18 cellular contexts compared by ENCODE assay signal in the genomic region with DNA sequence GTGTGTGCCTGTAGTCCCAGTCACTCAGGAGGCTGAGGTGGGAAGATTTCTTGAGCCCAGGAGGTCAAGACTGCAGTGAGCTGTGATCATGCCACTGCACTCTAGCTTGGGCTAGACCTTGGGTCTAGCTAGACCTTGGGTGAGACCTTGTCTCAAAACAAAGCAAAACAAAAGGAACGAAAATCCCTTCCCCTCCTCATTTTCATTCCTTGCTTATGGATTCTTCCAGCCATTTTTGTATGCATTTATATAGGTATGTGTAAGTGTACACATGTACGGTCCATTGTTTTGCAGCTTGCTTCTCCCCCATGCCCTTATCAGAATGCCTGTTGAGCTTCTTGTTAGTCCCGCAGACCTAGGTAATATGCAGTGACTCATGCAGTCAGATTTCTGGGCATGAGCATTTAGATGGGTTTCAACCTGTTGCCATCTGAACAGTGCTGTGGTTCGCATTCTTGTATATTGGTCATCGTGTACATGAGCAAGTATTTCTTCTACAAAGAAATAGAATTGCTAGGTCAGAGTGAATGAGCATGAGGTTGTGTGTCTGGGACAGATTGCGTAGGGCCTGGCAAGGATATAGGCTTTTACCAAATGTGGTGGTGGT.
A peak's percentile ranks its signal among the peaks of the same experiment; 100 is the strongest.
DNase-seq lines count a peak whose midpoint lies in the region; ATAC-seq and TF ChIP-seq lines count a peak whose summit lies in the region.
"Had no signal": no experiment of that assay in that cellular context is flagged by ENCODE, and none has a peak within 500 bp of the region (broad histone marks: within the 10 kb centered on the region; RNA-seq: fewer than 3 reads in every experiment).

No MANE protein-coding gene starts in this region.

- H3K36me3 Mint-ChIP-seq in progenitor cell of endocrine pancreas (ENCODE audit: insufficient read depth): peaks cover 20% of the 10 kb centered on the region

- intact Hi-C loops in esophagus squamous epithelium (cut with DNase I): no loop called here
- intact Hi-C loops in posterior vena cava (cut with DNase I): no loop called here
- intact Hi-C loops in ovary (cut with DNase I): no loop called here

- DNase-seq in ELR (ENCODE audit: low read depth): peak; percentile 43
- no peak for DNase-seq in esophagus squamous epithelium (lab: John Stamatoyannopoulos, UW)
- no peak for DNase-seq in progenitor cell of endocrine pancreas (ENCODE audit: low spot score, unreplicated experiment)
- no peak for DNase-seq in posterior vena cava (ENCODE audit: low spot score)
- no peak for DNase-seq in ovary
- no peak for DNase-seq in NCI-H1694 treated with DMSO at 0.1 percent for 48 hours (lab: John Stamatoyannopoulos, UW)
- DNase-seq: activated CD4-positive, alpha-beta T cell treated with anti-CD3 and anti-CD28 coated beads for 48 hours; activated naive CD4-positive, alpha-beta T cell treated with anti-CD3 and anti-CD28 coated beads, Interleukin-2, amount 50 U/mL, for 16 hours; H9; NCI-H1694; NCI-H446 treated with DMSO at 0.1 percent for 48 hours; T1000 had no signal

- H3K9me3 ChIP-seq in esophagus squamous epithelium (no peaks in the 10 kb centered on the region), ovary (no peaks in the 10 kb centered on the region), gastroesophageal sphincter (no peaks in the 10 kb centered on the region)

- H3K4me1 Mint-ChIP-seq in progenitor cell of endocrine pancreas (ENCODE audit: low read depth): peaks cover 11% of the 10 kb centered on the region
- H3K4me1 Mint-ChIP-seq: B cell, H9, nephron had no signal

- H3K9me3 Mint-ChIP-seq in progenitor cell of endocrine pancreas (ENCODE audit: low read depth): no peaks in the 10 kb centered on the region
- H3K9me3 Mint-ChIP-seq: H9, nephron had no signal

- H3K4me3 Mint-ChIP-seq in progenitor cell of endocrine pancreas (ENCODE audit: low read depth): no peak overlapping the region
- H3K4me3 Mint-ChIP-seq: B cell, H9, nephron had no signal

- TF ChIP-seq CTCF in esophagus squamous epithelium (IDR thresholded peaks at IDR 0.05) (no peak), progenitor cell of endocrine pancreas (IDR thresholded peaks at IDR 0.05; ENCODE audit: unreplicated experiment) (no peak), ovary (IDR thresholded peaks at IDR 0.05) (no peak), gastroesophageal sphincter (IDR thresholded peaks at IDR 0.05) (no peak)

- TF ChIP-seq EP300 in ovary (IDR thresholded peaks at IDR 0.05) (no peak), gastroesophageal sphincter (IDR thresholded peaks at IDR 0.05) (no peak)

- TF ChIP-seq POLR2A in esophagus squamous epithelium (IDR thresholded peaks at IDR 0.05) (no peak), ovary (IDR thresholded peaks at IDR 0.05) (no peak), gastroesophageal sphincter (IDR thresholded peaks at IDR 0.05) (no peak)

- H3K27ac ChIP-seq in esophagus squamous epithelium (peak overlapping the region in 3 of 4 donors; percentile 36 to 54 (median 44)), ovary (no peak overlapping the region), gastroesophageal sphincter (no peak overlapping the region)
- H3K27ac ChIP-seq: cardiac muscle cell had no signal

- H3K4me1 ChIP-seq in esophagus squamous epithelium (peaks cover 0 to 19% (median 0%) of the 10 kb centered on the region in 3 donors), ovary (ENCODE audit: insufficient read depth) (no peaks in the 10 kb centered on the region), gastroesophageal sphincter (peaks cover 0 to 4% (median 0%) of the 10 kb centered on the region in 3 donors)

- peak; percentile 38; the same call in 2 of the 3 replicates for ATAC-seq in SK-N-SH treated with all-trans-retinoic acid at 6 μM for 48 hours
- ATAC-seq in gastroesophageal sphincter: no peak

- H3K4me3 ChIP-seq in esophagus squamous epithelium (no peak overlapping the region), ovary (no peak overlapping the region), gastroesophageal sphincter (no peak overlapping the region)
- H3K4me3 ChIP-seq: cardiac muscle cell, lung had no signal

- H3K27ac Mint-ChIP-seq in progenitor cell of endocrine pancreas: peak overlapping the region; percentile 16
- H3K27ac Mint-ChIP-seq: B cell, nephron had no signal

- no peaks in the 10 kb centered on the region for H3K27me3 Mint-ChIP-seq in progenitor cell of endocrine pancreas
- H3K27me3 Mint-ChIP-seq: B cell had no signal

- H3K27me3 ChIP-seq in esophagus squamous epithelium (no peaks in the 10 kb centered on the region), ovary (no peaks in the 10 kb centered on the region), gastroesophageal sphincter (no peaks in the 10 kb centered on the region)
- H3K27me3 ChIP-seq: cardiac muscle cell had no signal

- 55 to 70% methylated on average over 6 of the region's 6 CpGs for WGBS in esophagus squamous epithelium, 2 donors
- 91 to 97% (median 95%) methylated on average over 6 of the region's 6 CpGs for WGBS in ovary, 3 donors
- 96 to 100% methylated on average over 3 to 5 of the region's 6 CpGs for WGBS in gastroesophageal sphincter (ENCODE audit: low coverage in 1 of 2), 2 donors

- H3K36me3 ChIP-seq in esophagus squamous epithelium: peaks cover 0 to 38% (median 0%) of the 10 kb centered on the region in 3 donors
- H3K36me3 ChIP-seq in ovary: no peaks in the 10 kb centered on the region
- H3K36me3 ChIP-seq in gastroesophageal sphincter: peaks cover 0 to 29% of the 10 kb centered on the region in 2 donors

TF ChIP-seq in SK-N-SH treated with all-trans-retinoic acid at 6 μM for 48 hours, 23 proteins besides CTCF, POLR2A, EP300 and RAD21:
- TF ChIP-seq SNAI2 (CRISPR knock-in tag; IDR thresholded peaks at IDR 0.05) (no peak), ZNF8 (CRISPR knock-in tag; IDR thresholded peaks at IDR 0.05) (no peak), ZNF565 (CRISPR knock-in tag; conservative IDR thresholded peaks at IDR 0.05; ENCODE audit: low read depth) (no peak), PPARA (CRISPR knock-in tag; IDR thresholded peaks at IDR 0.05; ENCODE audit: borderline replicate concordance) (no peak), ESRRG (CRISPR knock-in tag; IDR thresholded peaks at IDR 0.05) (no peak), ZNF70 (CRISPR knock-in tag; IDR thresholded peaks at IDR 0.05) (no peak), GLIS3 (CRISPR knock-in tag; IDR thresholded peaks at IDR 0.05) (no peak), ARNTL (CRISPR knock-in tag; IDR thresholded peaks at IDR 0.05; ENCODE audit: borderline replicate concordance, low read depth) (no peak)

Comparison
In these comparisons a context has a peak if more than half of its experiments do, and no peak if none do; other contexts are left out.
1. H3K27ac ChIP-seq: peak in esophagus squamous epithelium (3 of 4); none in ovary (0 of 2) and gastroesophageal sphincter (0 of 4).